ENCODE assay signal across 1 cellular context in genomic region chr9:69153707-69154521, GRCh38.
TF ChIP-seq lines count a peak whose summit lies in the region.

No MANE protein-coding gene starts in this region.

TF ChIP-seq in HepG2, 621 proteins besides CTCF, POLR2A, EP300 and RAD21 (continued from another document and continues in another):
- TF ChIP-seq HNF4G (IDR thresholded peaks at IDR 0.05; ENCODE audit: borderline replicate concordance, low read depth, low read length) (peak; percentile 77), HNF4G (CRISPR knock-in tag; IDR thresholded peaks at IDR 0.05; ENCODE audit: borderline replicate concordance, low read depth) (no peak), BCL3 (CRISPR knock-in tag; IDR thresholded peaks at IDR 0.05) (no peak), ZNF367 (CRISPR knock-in tag; IDR thresholded peaks at IDR 0.05; ENCODE audit: borderline replicate concordance) (no peak), SNAPC2 (CRISPR knock-in tag; IDR thresholded peaks at IDR 0.05) (no peak; the same call in 1 of the 2 replicates), HNF1B (CRISPR knock-in tag; IDR thresholded peaks at IDR 0.05) (no peak), PRDM10 (CRISPR knock-in tag; IDR thresholded peaks at IDR 0.05; ENCODE audit: low read depth) (no peak), ZFP82 (CRISPR knock-in tag; IDR thresholded peaks at IDR 0.05; ENCODE audit: borderline replicate concordance) (no peak), MLLT10 (CRISPR knock-in tag; IDR thresholded peaks at IDR 0.05) (no peak), PHF5A (CRISPR knock-in tag; IDR thresholded peaks at IDR 0.05; ENCODE audit: low read depth, unreplicated experiment) (no peak), STAT5B (CRISPR knock-in tag; IDR thresholded peaks at IDR 0.05) (no peak), ZNF512 (CRISPR knock-in tag; IDR thresholded peaks at IDR 0.05) (no peak), MIER3 (CRISPR knock-in tag; IDR thresholded peaks at IDR 0.05; ENCODE audit: borderline replicate concordance) (no peak; the same call in 1 of the 2 replicates), ZNF740 (CRISPR knock-in tag; IDR thresholded peaks at IDR 0.05) (no peak), TAF1 (CRISPR knock-in tag; IDR thresholded peaks at IDR 0.05) (no peak), ZBTB42 (CRISPR knock-in tag; IDR thresholded peaks at IDR 0.05) (no peak), BATF2 (CRISPR knock-in tag; IDR thresholded peaks at IDR 0.05) (no peak), RNF2 (conservative IDR thresholded peaks at IDR 0.05; ENCODE audit: low read depth) (no peak), HIC2 (CRISPR knock-in tag; IDR thresholded peaks at IDR 0.05; ENCODE audit: low read depth) (no peak), ZNF12 (CRISPR knock-in tag; IDR thresholded peaks at IDR 0.05) (no peak; the same call in 1 of the 2 replicates), PATZ1 (CRISPR knock-in tag; IDR thresholded peaks at IDR 0.05) (peak; percentile 74), AKAP8 (CRISPR knock-in tag; IDR thresholded peaks at IDR 0.05) (no peak), FOXO4 (CRISPR knock-in tag; conservative IDR thresholded peaks at IDR 0.05) (no peak), KLF12 (CRISPR knock-in tag; IDR thresholded peaks at IDR 0.05; ENCODE audit: borderline replicate concordance) (no peak), SNRNP70 (IDR thresholded peaks at IDR 0.05; ENCODE audit: low read depth, low read length) (no peak), CENPX (CRISPR knock-in tag; IDR thresholded peaks at IDR 0.05) (no peak), ZNF460 (CRISPR knock-in tag; IDR thresholded peaks at IDR 0.05; ENCODE audit: borderline replicate concordance) (no peak), HDAC2 (CRISPR knock-in tag; IDR thresholded peaks at IDR 0.05) (peak; percentile 81), ZNF773 (CRISPR knock-in tag; IDR thresholded peaks at IDR 0.05; ENCODE audit: borderline replicate concordance) (no peak), ZNF605 (CRISPR knock-in tag; IDR thresholded peaks at IDR 0.05) (peak; percentile 64; the same call in 1 of the 2 replicates), MYC (CRISPR knock-in tag; IDR thresholded peaks at IDR 0.05; ENCODE audit: borderline replicate concordance) (0 out of 2 replicates have a peak, but pooled peaks have one; percentile 38), SP140L (CRISPR knock-in tag; IDR thresholded peaks at IDR 0.05; ENCODE audit: borderline replicate concordance) (no peak), KDM3A (CRISPR knock-in tag; IDR thresholded peaks at IDR 0.05; ENCODE audit: low read depth) (no peak), SSRP1 (CRISPR knock-in tag; IDR thresholded peaks at IDR 0.05) (peak; percentile 86), ZC3H13 (CRISPR knock-in tag; IDR thresholded peaks at IDR 0.05) (no peak), ZBTB46 (CRISPR knock-in tag; IDR thresholded peaks at IDR 0.05; ENCODE audit: borderline replicate concordance) (no peak), ARNT (IDR thresholded peaks at IDR 0.05) (no peak), ZFP62 (CRISPR knock-in tag; IDR thresholded peaks at IDR 0.05) (no peak), NR1H2 (CRISPR knock-in tag; IDR thresholded peaks at IDR 0.05; ENCODE audit: borderline replicate concordance, low read depth) (no peak), MAFG (CRISPR knock-in tag; IDR thresholded peaks at IDR 0.05) (no peak), ZNF879 (CRISPR knock-in tag; IDR thresholded peaks at IDR 0.05) (no peak), PLSCR1 (CRISPR knock-in tag; IDR thresholded peaks at IDR 0.05; ENCODE audit: borderline replicate concordance) (no peak), JUND (CRISPR knock-in tag; IDR thresholded peaks at IDR 0.05) (no peak), RELA (CRISPR knock-in tag; IDR thresholded peaks at IDR 0.05) (no peak), DBP (CRISPR knock-in tag; IDR thresholded peaks at IDR 0.05; ENCODE audit: not compliant biosample characterization) (no peak)
